ENCODE assay signal across 12 cellular contexts in the genomic region with DNA sequence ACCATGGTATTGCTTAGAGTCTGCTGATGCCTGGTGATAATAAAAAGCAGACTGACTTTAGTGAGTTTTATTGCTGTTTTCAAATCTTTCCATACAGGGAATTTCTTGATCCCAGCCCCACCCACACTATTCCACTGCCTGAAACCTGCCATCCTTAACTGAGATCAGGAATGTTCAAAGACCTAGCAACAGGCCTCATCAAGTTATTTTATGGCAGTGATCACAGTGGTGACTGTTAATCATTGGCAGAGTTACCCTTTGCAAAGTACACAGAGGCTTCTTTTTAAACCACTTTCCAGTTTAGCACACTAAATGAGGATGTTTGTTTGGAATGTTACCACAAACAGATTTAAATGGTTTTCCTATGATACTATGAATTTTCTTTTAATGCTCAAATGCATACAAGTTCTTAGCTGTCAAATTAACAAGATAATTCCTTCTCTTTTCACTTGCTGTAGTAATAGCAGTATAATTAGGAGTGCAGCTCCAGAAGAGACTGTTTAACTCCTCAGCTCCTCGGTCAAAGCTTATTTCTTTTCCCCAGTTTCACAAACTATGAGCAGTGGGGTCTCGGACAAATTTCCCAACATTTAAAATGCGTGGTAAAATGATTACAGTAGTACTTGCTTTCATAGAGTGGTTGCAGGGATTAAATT.
DNase-seq lines count a peak whose midpoint lies in the region; ATAC-seq, FAIRE-seq and TF ChIP-seq lines count a peak whose summit lies in the region.
"Had no signal": no experiment of that assay in that cellular context is flagged by ENCODE, and none has a peak within 500 bp of the region (broad histone marks: within the 10 kb centered on the region; RNA-seq: fewer than 3 reads in every experiment).

No MANE protein-coding gene starts in this region.

- H3K27ac ChIP-seq in mesodermal cell (ENCODE audit: low read depth, low read length, severe bottlenecking) (peak overlapping the region; percentile 41), uterus (peak overlapping the region; percentile 45 to 48)
- H3K27ac ChIP-seq: right atrium auricular region, stomach had no signal

- H3K36me3 ChIP-seq in mesodermal cell (ENCODE audit: control insufficient read depth, insufficient read depth, low read length) (no peaks in the 10 kb centered on the region), uterus (no peaks in the 10 kb centered on the region)
- H3K36me3 ChIP-seq: right atrium auricular region, stomach had no signal

- H3K9me3 ChIP-seq in mesodermal cell (ENCODE audit: control insufficient read depth, low read length): no peaks in the 10 kb centered on the region
- H3K9me3 ChIP-seq in uterus: no peaks in the 10 kb centered on the region
- H3K9me3 ChIP-seq: right atrium auricular region, stomach had no signal

- 80 to 89% methylated on average over 1 to 3 of the region's 3 CpGs for WGBS in mesodermal cell (ENCODE audit: insufficient coverage in 2 of 2), 2 experiments

- intact Hi-C loops in uterus (cut with DNase I; ENCODE audit: low total_unique reads): no loop called here

- no peak for TF ChIP-seq POLR2A in uterus (IDR thresholded peaks at IDR 0.05)

- ATAC-seq in GM21390 (IDR thresholded peaks at IDR 0.05; ENCODE audit: unreplicated experiment): no peak
- ATAC-seq in HG02642 (IDR thresholded peaks at IDR 0.05; ENCODE audit: poor library complexity, unreplicated experiment): no peak

- no peak overlapping the region for H3K4me3 ChIP-seq in mesodermal cell (ENCODE audit: extremely low read depth, insufficient read depth, low read length, poor library complexity, severe bottlenecking)
- no peak overlapping the region for H3K4me3 ChIP-seq in uterus
- H3K4me3 ChIP-seq: right atrium auricular region, stomach had no signal

- H3K27me3 ChIP-seq in uterus: no peaks in the 10 kb centered on the region
- H3K27me3 ChIP-seq: right atrium auricular region, stomach had no signal

- H3K4me1 ChIP-seq in mesodermal cell (ENCODE audit: control insufficient read depth, insufficient read depth, low read length, poor library complexity, severe bottlenecking) (no peaks in the 10 kb centered on the region), uterus (no peaks in the 10 kb centered on the region)
- H3K4me1 ChIP-seq: right atrium auricular region had no signal

- DNase-seq in HT-29 (ENCODE audit: low spot score) (peak; percentile 77), uterus (peak in 1 of 2 donors; percentile 17), NCI-H345 (lab: John Stamatoyannopoulos, UW) (no peak)
- DNase-seq: activated naive CD4-positive, alpha-beta T cell treated with anti-CD3 and anti-CD28 coated beads for 36 hours; erythroblast; NCI-H187 treated with DMSO at 0.1 percent for 48 hours; stomach had no signal

- TF ChIP-seq CTCF in uterus (IDR thresholded peaks at IDR 0.05): no peak

- peak; percentile 53 for FAIRE-seq in endometrium (lab: Jason Lieb, UNC)
